In the genomic region with DNA sequence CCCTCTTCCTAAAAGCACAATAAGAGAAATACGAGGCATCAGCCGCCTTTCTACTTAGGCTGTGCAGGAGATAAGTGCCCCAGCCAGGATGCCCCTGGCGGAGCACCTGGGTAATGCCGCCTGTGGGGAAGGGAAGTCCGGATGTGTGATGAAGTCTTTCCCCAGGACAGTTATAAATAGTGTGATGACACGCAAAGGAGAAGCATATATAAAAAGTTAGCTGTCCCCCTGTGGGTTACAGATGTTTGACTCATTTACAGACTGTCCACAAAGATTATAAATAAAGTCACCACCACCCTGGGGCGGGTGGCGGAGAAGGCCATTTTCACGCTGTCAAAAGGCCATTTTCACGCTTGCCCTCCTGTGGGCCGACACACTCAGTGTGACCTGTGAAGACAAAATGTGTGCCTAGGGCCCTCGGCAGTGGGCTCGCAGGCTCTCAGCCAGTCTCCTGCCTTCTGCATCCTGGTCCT, we compare ENCODE assay signal across 9 cellular contexts. TPM values are rescaled to one million over a fixed set of nuclear protein-coding genes. Genes with fewer than 3 reads are reported as not detected.
A peak's percentile ranks its signal among the peaks of the same experiment; 100 is the strongest.
DNase-seq lines count a peak whose midpoint lies in the region; ATAC-seq, FAIRE-seq and TF ChIP-seq lines count a peak whose summit lies in the region.
"Had no signal": no experiment of that assay in that cellular context is flagged by ENCODE, and none has a peak within 500 bp of the region (broad histone marks: within the 10 kb centered on the region; RNA-seq: fewer than 3 reads in every experiment).

No MANE protein-coding gene starts in this region.

- intact Hi-C loops in Right ventricle myocardium inferior (cut with DNase I) (no loop called here), cardiac septum (cut with DNase I) (no loop called here), pancreas (cut with DNase I) (no loop called here)

- H3K27me3 ChIP-seq in pancreas = no peaks in the 10 kb centered on the region

- DNase-seq in Right ventricle myocardium inferior (ENCODE audit: missing footprints) = peak; percentile 32
- DNase-seq in cardiac septum (ENCODE audit: low spot score) = no peak
- peak; percentile 91 for DNase-seq in SIG-M5 treated with dmso at 0.1 percent for 504 hours (lab: John Stamatoyannopoulos, UW; ENCODE audit: unreplicated experiment)
- DNase-seq in dermis microvascular lymphatic vessel endothelial cell (ENCODE audit: low read depth in 2 of 2) = peak; percentile 83 to 85
- peak in 1 of 6 donors; percentile 31 for DNase-seq in pancreas
- DNase-seq in NCI-H187 treated with DMSO at 0.1 percent for 48 hours (lab: John Stamatoyannopoulos, UW) = no peak

- H3K36me3 ChIP-seq in pancreas = no peaks in the 10 kb centered on the region

- H3K4me1 ChIP-seq in pancreas = no peaks in the 10 kb centered on the region

- TF ChIP-seq CTCF in pancreas (IDR thresholded peaks at IDR 0.05) = peak in 3 of 4 donors; percentile 17 to 55 (median 31)

- H3K4me3 ChIP-seq in pancreas = no peak overlapping the region

- FAIRE-seq in pancreas (lab: Jason Lieb, UNC) = no peak
- FAIRE-seq: colon had no signal

- 70 to 71% methylated on average over 13 of the region's 13 CpGs for WGBS in pancreas, 2 donors

- H3K27ac ChIP-seq in pancreas = no peak overlapping the region

- H3K9me3 ChIP-seq in pancreas = no peaks in the 10 kb centered on the region

- ATAC-seq in Right ventricle myocardium inferior (no peak), HG03378 (IDR thresholded peaks at IDR 0.05; ENCODE audit: unreplicated experiment) (peak; percentile 24), pancreas (peak in 3 of 4 donors; percentile 29 to 63 (median 51)), HG03439 (IDR thresholded peaks at IDR 0.05; ENCODE audit: unreplicated experiment) (no peak)

RNA-seq across cellular contexts. Expression of a gene that starts 6.3 kb away (rescaled TPM):
- 3.4 TPM for total RNA-seq in Right ventricle myocardium inferior
- 2.8 TPM for total RNA-seq in cardiac septum
- 1.0 and 1.8 TPM in 2 replicates for total RNA-seq in dermis microvascular lymphatic vessel endothelial cell
- 1 to 10 TPM in 1 of 6 donors, under 1 TPM in 5; 0.23 to 1.0 (median 0.36) TPM for total RNA-seq in pancreas
- polyA plus RNA-seq in pancreas = under 1 TPM; 0.11 to 0.35 TPM

Comparison
In these comparisons a context has a peak if more than half of its experiments do, and no peak if none do; other contexts are left out.
1. DNase-seq: peak in Right ventricle myocardium inferior (single experiment), SIG-M5 treated with dmso at 0.1 percent for 504 hours (single experiment) and dermis microvascular lymphatic vessel endothelial cell (2 of 2); none in cardiac septum (single experiment) and NCI-H187 treated with DMSO at 0.1 percent for 48 hours (single experiment).
2. ATAC-seq: peak in HG03378 (single experiment) and pancreas (3 of 4); none in Right ventricle myocardium inferior (single experiment) and HG03439 (single experiment).